In the genomic region with DNA sequence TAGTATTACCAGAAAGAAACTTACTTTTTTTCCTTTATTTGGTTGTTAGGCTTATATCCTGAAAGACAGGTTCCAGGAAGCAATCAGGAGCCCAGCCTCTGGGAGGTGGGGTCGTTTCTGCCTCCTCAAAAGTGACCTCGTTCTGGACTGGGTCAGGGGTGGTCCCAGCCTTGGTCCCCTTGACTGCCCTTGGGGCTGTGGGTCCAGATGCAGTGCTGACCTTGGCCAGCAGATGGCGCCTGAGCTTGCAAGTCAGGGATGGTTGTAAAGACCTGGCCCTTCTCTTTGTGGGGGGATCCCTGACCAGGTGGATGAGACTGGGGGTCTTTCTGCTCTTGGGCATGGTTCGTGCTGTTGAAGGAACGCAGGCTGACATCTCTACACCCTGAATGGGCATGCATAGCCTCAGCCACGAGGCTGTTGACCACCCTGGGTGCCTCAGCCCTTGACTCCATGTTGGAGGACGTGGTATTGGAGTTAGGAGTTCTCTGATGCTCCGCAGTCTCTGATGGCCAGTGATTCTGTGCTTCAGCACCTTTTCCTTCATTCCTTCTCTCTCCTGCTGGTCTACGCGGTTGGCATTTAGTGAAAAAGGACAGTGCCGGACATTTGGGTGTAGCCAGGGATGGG, we compare ENCODE assay signal across 8 cellular contexts.
DNase-seq lines count a peak whose midpoint lies in the region; TF ChIP-seq lines count a peak whose summit lies in the region.

No MANE protein-coding gene starts in this region.

- no peak overlapping the region for H3K4me3 ChIP-seq in HFF-Myc (replicated peaks; ENCODE audit: low read depth, low read length)
- no peak overlapping the region for H3K4me3 ChIP-seq in effector memory CD4-positive, alpha-beta T cell (ENCODE audit: insufficient read depth, low read depth, low read length, poor library complexity, severe bottlenecking)

- no peaks in the 10 kb centered on the region for H3K36me3 ChIP-seq in effector memory CD4-positive, alpha-beta T cell (ENCODE audit: control insufficient read depth, insufficient read depth, low read length)

- H3K4me1 ChIP-seq in effector memory CD4-positive, alpha-beta T cell (ENCODE audit: control insufficient read depth, insufficient read depth, low read length, poor library complexity, severe bottlenecking), result no peaks in the 10 kb centered on the region

- peak; percentile 99 for TF ChIP-seq CTCF in HFF-Myc (IDR thresholded peaks at IDR 0.05; ENCODE audit: low read depth, low read length, missing control alignments)

- DNase-seq in DMS53 (lab: John Stamatoyannopoulos, UW) (peak; percentile 56), DMS53 treated with DMSO at 0.1 percent for 48 hours (lab: John Stamatoyannopoulos, UW; ENCODE audit: unreplicated experiment) (no peak), HFF-Myc (ENCODE audit: extremely low read depth, low read depth) (peak; percentile 24), NCI-H2107 (lab: John Stamatoyannopoulos, UW) (peak; percentile 53), medulla oblongata (ENCODE audit: extremely low spot score) (peak; percentile 84)
- DNase-seq in activated CD8-positive, alpha-beta memory T cell treated with anti-CD3 and anti-CD28 coated beads for 1 hour (ENCODE audit: extremely low read depth in 1 of 2, low read depth in 1 of 2), result peak; percentile 39 to 67
- peak; percentile 29 to 62 (median 33) for DNase-seq in effector memory CD4-positive, alpha-beta T cell
- peak; percentile 32 for DNase-seq in stimulated activated CD8-positive, alpha-beta memory T cell treated with anti-CD3 and anti-CD28 coated beads, Interleukin-12 subunit alpha, Interleukin-12 subunit beta, amount 100 ng/mL, for 4 hours (ENCODE audit: low read depth)

- H3K27me3 ChIP-seq in effector memory CD4-positive, alpha-beta T cell (replicated peaks; ENCODE audit: control insufficient read depth, insufficient read depth, low read length, poor library complexity, severe bottlenecking), result no peaks in the 10 kb centered on the region

- no peak overlapping the region for H3K27ac ChIP-seq in effector memory CD4-positive, alpha-beta T cell (ENCODE audit: insufficient read depth, low read length, poor library complexity, severe bottlenecking)

- no peaks in the 10 kb centered on the region for H3K9me3 ChIP-seq in effector memory CD4-positive, alpha-beta T cell (ENCODE audit: control insufficient read depth, low read length)
